ENCODE assay signal across 12 cellular contexts in the genomic region with DNA sequence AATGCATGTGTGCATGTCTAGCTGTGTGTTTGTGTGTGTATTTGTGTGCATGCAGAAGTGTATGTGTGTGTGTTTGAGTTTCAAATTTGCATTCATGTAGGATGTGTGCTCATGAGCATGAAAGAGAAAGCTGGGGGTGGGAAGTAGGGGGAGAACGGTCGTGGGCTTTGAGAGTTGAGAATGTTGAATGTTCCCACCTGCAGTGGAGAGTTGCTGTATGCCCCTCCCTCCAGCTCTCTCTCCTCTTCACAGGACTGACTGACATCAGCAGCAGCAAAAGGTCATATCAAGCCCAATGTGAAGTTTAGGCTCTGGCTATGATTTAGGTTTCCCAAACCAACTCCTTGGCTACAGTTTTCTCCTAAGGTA.
DNase-seq lines count a peak whose midpoint lies in the region; ATAC-seq, FAIRE-seq and TF ChIP-seq lines count a peak whose summit lies in the region.
"Had no signal": no experiment of that assay in that cellular context is flagged by ENCODE, and none has a peak within 500 bp of the region (broad histone marks: within the 10 kb centered on the region; RNA-seq: fewer than 3 reads in every experiment).

No MANE protein-coding gene starts in this region.

- FAIRE-seq in astrocyte (lab: Jason Lieb, UNC), result peak; percentile 13

- H3K27me3 Mint-ChIP-seq in stimulated activated naive CD8-positive, alpha-beta T cell treated with anti-CD3 and anti-CD28 coated beads, Interleukin-15, amount 100 ng/mL, for 72 hours, result no peaks in the 10 kb centered on the region
- no peaks in the 10 kb centered on the region for H3K27me3 Mint-ChIP-seq in astrocyte (ENCODE audit: low read depth, unreplicated experiment)

- no peak for TF ChIP-seq CTCF in astrocyte (IDR thresholded peaks at IDR 0.05; ENCODE audit: insufficient read depth, low read depth, low read length)

- peaks cover 5% of the 10 kb centered on the region for H3K4me1 Mint-ChIP-seq in stimulated activated naive CD8-positive, alpha-beta T cell treated with anti-CD3 and anti-CD28 coated beads, Interleukin-15, amount 100 ng/mL, for 72 hours
- H3K4me1 Mint-ChIP-seq in astrocyte (ENCODE audit: low read depth, unreplicated experiment), result peaks cover 17% of the 10 kb centered on the region

- H3K4me1 ChIP-seq in astrocyte (ENCODE audit: insufficient read depth, low read length), result peaks cover 31% of the 10 kb centered on the region

- no peak for DNase-seq in stimulated activated naive CD8-positive, alpha-beta T cell treated with anti-CD3 and anti-CD28 coated beads, Interleukin-15, Interleukin-2, amounts not matched to agents 100 U/mL and 50 U/mL, for 24 hours
- no peak for DNase-seq in stimulated activated naive CD8-positive, alpha-beta T cell treated with anti-CD3 and anti-CD28 coated beads, Interleukin-15, amount 100 ng/mL, for 72 hours
- no peak for DNase-seq in astrocyte (ENCODE audit: low read depth)
- peak; percentile 69 for DNase-seq in islet precursor cell
- DNase-seq in NK-92 treated with Interleukin-12 subunit alpha and Interleukin-12 subunit beta, amount 100 ng/mL, for 24 hours (lab: John Stamatoyannopoulos, UW), result no peak
- no peak for DNase-seq in NCI-H82 treated with DMSO at 0.1 percent for 48 hours (lab: John Stamatoyannopoulos, UW; ENCODE audit: unreplicated experiment)
- DNase-seq: activated naive CD8-positive, alpha-beta T cell treated with anti-CD3 and anti-CD28 coated beads, Interleukin-2, amount 10 ng/mL, durations not matched to agents 7 days and 5 days; AML-193; GDM1 had no signal

- H3K4me3 ChIP-seq in astrocyte (ENCODE audit: insufficient read depth, low read depth, low read length), result no peak overlapping the region
- H3K4me3 ChIP-seq: upper lobe of left lung had no signal

- no peak overlapping the region for H2AFZ ChIP-seq in astrocyte (ENCODE audit: low read depth, low read length)

- no peaks in the 10 kb centered on the region for H3K79me2 ChIP-seq in astrocyte (ENCODE audit: insufficient read depth, low read length)

- H3K9ac ChIP-seq in astrocyte (ENCODE audit: low read length), result peak overlapping the region; percentile 55

- no peaks in the 10 kb centered on the region for H3K27me3 ChIP-seq in astrocyte (ENCODE audit: insufficient read depth, low read length)
- H3K27me3 ChIP-seq: upper lobe of left lung had no signal

- H3K4me3 Mint-ChIP-seq in stimulated activated naive CD8-positive, alpha-beta T cell treated with anti-CD3 and anti-CD28 coated beads, Interleukin-15, amount 100 ng/mL, for 72 hours, result no peak overlapping the region
- H3K4me3 Mint-ChIP-seq in astrocyte (ENCODE audit: unreplicated experiment), result no peak overlapping the region
- H3K4me3 Mint-ChIP-seq: activated naive CD8-positive, alpha-beta T cell treated with anti-CD3 and anti-CD28 coated beads, Interleukin-2, amount 10 ng/mL, durations not matched to agents 7 days and 5 days had no signal

- H3K27ac ChIP-seq in astrocyte (ENCODE audit: low read depth, low read length), result peak overlapping the region; percentile 79

- peaks cover 1% of the 10 kb centered on the region for H3K36me3 Mint-ChIP-seq in astrocyte (ENCODE audit: low read depth, unreplicated experiment)

- no peaks in the 10 kb centered on the region for H4K20me1 ChIP-seq in astrocyte (ENCODE audit: insufficient read depth, low read length)

- H3K9me3 ChIP-seq in astrocyte (ENCODE audit: insufficient read depth, low read depth, low read length), result no peaks in the 10 kb centered on the region
- H3K9me3 ChIP-seq: upper lobe of left lung had no signal

- H3K9me3 Mint-ChIP-seq in stimulated activated naive CD8-positive, alpha-beta T cell treated with anti-CD3 and anti-CD28 coated beads, Interleukin-15, amount 100 ng/mL, for 72 hours, result no peaks in the 10 kb centered on the region
- H3K9me3 Mint-ChIP-seq in astrocyte (ENCODE audit: unreplicated experiment), result no peaks in the 10 kb centered on the region
- H3K9me3 Mint-ChIP-seq: activated naive CD8-positive, alpha-beta T cell treated with anti-CD3 and anti-CD28 coated beads, Interleukin-2, amount 10 ng/mL, durations not matched to agents 7 days and 5 days had no signal

- no peaks in the 10 kb centered on the region for H3K36me3 ChIP-seq in astrocyte (ENCODE audit: insufficient read depth, low read length)
- H3K36me3 ChIP-seq: upper lobe of left lung had no signal

- peak; percentile 72 for ATAC-seq in stimulated activated naive CD8-positive, alpha-beta T cell treated with anti-CD3 and anti-CD28 coated beads, Interleukin-15, Interleukin-2, amounts not matched to agents 100 U/mL and 50 U/mL, for 24 hours
- ATAC-seq in stimulated activated naive CD8-positive, alpha-beta T cell treated with anti-CD3 and anti-CD28 coated beads, Interleukin-15, amount 100 ng/mL, for 72 hours, result no peak
- ATAC-seq in HG03025 (IDR thresholded peaks at IDR 0.05; ENCODE audit: low FRiP score, unreplicated experiment) (no peak), GM18519 (IDR thresholded peaks at IDR 0.05; ENCODE audit: low FRiP score, unreplicated experiment) (no peak)

- H3K27ac Mint-ChIP-seq in stimulated activated naive CD8-positive, alpha-beta T cell treated with anti-CD3 and anti-CD28 coated beads, Interleukin-15, amount 100 ng/mL, for 72 hours, result no peak overlapping the region
- no peak overlapping the region for H3K27ac Mint-ChIP-seq in astrocyte (ENCODE audit: unreplicated experiment)
- H3K27ac Mint-ChIP-seq: activated naive CD8-positive, alpha-beta T cell treated with anti-CD3 and anti-CD28 coated beads, Interleukin-2, amount 10 ng/mL, durations not matched to agents 7 days and 5 days had no signal

- peak overlapping the region; percentile 71 for H3K4me2 ChIP-seq in astrocyte (ENCODE audit: low read length)
